1 cellular context compared by ENCODE assay signal in the genomic region with DNA sequence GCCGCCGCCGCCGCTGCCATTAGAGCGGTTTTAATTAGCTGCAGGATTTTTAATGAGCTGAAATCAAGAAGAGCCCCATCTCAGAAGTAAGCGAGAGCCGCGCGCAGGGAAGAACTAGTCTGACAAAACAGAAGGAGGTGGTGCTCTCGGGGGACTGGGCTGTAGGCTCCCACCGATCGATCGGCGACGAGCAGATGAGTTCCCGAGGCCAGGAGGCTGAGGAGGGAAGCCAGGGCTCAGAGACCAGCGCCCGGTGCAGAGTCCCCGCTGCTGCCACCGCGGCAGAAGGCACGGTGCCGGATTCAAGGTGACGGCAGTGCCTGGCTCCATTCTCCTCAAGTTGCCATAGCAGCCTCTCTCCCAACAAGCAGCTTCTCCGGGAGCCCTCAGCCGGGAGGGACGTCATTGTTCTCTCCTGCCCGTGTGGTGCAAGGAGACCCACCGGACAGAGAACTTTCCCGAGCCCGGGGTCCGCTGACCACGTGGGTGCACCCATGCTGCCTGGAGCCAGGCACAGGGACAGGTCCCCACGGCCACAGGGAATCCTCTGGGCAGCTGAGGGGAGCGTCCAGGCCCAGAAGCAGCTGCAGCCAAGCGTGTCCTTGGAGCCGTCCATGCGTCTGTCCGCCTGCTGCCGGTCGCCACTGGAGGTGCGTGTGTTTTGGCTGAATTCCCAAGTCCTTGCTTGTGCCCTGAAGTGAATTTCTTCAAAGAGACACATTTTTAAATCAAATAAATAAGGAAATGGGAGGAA.
A peak's percentile ranks its signal among the peaks of the same experiment; 100 is the strongest.
TF ChIP-seq lines count a peak whose summit lies in the region.

No MANE protein-coding gene starts in this region.

TF ChIP-seq in HEK293, 187 proteins besides CTCF, POLR2A, EP300 and RAD21 (continued from another document and continues in another):
- TF ChIP-seq, protein P1, sequence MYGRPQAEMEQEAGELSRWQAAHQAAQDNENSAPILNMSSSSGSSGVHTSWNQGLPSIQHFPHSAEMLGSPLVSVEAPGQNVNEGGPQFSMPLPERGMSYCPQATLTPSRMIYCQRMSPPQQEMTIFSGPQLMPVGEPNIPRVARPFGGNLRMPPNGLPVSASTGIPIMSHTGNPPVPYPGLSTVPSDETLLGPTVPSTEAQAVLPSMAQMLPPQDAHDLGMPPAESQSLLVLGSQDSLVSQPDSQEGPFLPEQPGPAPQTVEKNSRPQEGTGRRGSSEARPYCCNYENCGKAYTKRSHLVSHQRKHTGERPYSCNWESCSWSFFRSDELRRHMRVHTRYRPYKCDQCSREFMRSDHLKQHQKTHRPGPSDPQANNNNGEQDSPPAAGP (tag by site-specific recombination; IDR thresholded peaks at IDR 0.05), result no peak
- TF ChIP-seq ZNF621 (tag by site-specific recombination; IDR thresholded peaks at IDR 0.05) (no peak), ZFHX2 (tag by site-specific recombination; conservative IDR thresholded peaks at IDR 0.05) (no peak; the same call in 1 of the 2 replicates), ZNF544 (tag by site-specific recombination; IDR thresholded peaks at IDR 0.05) (no peak), ZNF274 (IDR thresholded peaks at IDR 0.05; ENCODE audit: low read length) (no peak), ZNF274 (tag by site-specific recombination; IDR thresholded peaks at IDR 0.05; ENCODE audit: borderline replicate concordance) (no peak), ZNF335 (tag by site-specific recombination; conservative IDR thresholded peaks at IDR 0.05) (peak; percentile 88), ZNF768 (tag by site-specific recombination; IDR thresholded peaks at IDR 0.05) (no peak), ZNF555 (tag by site-specific recombination; conservative IDR thresholded peaks at IDR 0.05) (no peak), ZBTB1 (tag by site-specific recombination; IDR thresholded peaks at IDR 0.05) (no peak), ZNF560 (tag by site-specific recombination; IDR thresholded peaks at IDR 0.05; ENCODE audit: borderline replicate concordance) (no peak), KLF9 (tag by site-specific recombination; IDR thresholded peaks at IDR 0.05; ENCODE audit: low read depth) (no peak), ZNF248 (tag by site-specific recombination; IDR thresholded peaks at IDR 0.05) (no peak), RBAK (tag by site-specific recombination; IDR thresholded peaks at IDR 0.05) (no peak), ZBTB20 (tag by site-specific recombination; IDR thresholded peaks at IDR 0.05) (no peak), ZNF138 (tag by site-specific recombination; IDR thresholded peaks at IDR 0.05; ENCODE audit: borderline replicate concordance) (no peak), REPIN1 (tag by site-specific recombination; IDR thresholded peaks at IDR 0.05; ENCODE audit: low read depth) (no peak), ZNF473 (tag by site-specific recombination; IDR thresholded peaks at IDR 0.05) (0 out of 2 replicates have a peak, but pooled peaks have one; percentile 14), ZNF266 (tag by site-specific recombination; IDR thresholded peaks at IDR 0.05; ENCODE audit: low read depth) (no peak), KLF8 (tag by site-specific recombination; IDR thresholded peaks at IDR 0.05) (no peak), ZNF585B (tag by site-specific recombination; IDR thresholded peaks at IDR 0.05) (no peak), ZNF366 (tag by site-specific recombination; conservative IDR thresholded peaks at IDR 0.05) (no peak), ZNF529 (tag by site-specific recombination; IDR thresholded peaks at IDR 0.05; ENCODE audit: insufficient replicate concordance) (no peak), ZNF76 (tag by site-specific recombination; IDR thresholded peaks at IDR 0.05; ENCODE audit: borderline replicate concordance, low read depth) (no peak), KLF16 (tag by site-specific recombination; IDR thresholded peaks at IDR 0.05) (no peak), ZNF404 (tag by site-specific recombination; IDR thresholded peaks at IDR 0.05) (no peak), ZNF521 (tag by site-specific recombination; IDR thresholded peaks at IDR 0.05) (no peak), ZNF423 (tag by site-specific recombination; IDR thresholded peaks at IDR 0.05) (no peak), ZNF433 (tag by site-specific recombination; IDR thresholded peaks at IDR 0.05; ENCODE audit: low read depth) (no peak), ZNF311 (tag by site-specific recombination; IDR thresholded peaks at IDR 0.05; ENCODE audit: borderline replicate concordance) (no peak), ZNF114 (tag by site-specific recombination; IDR thresholded peaks at IDR 0.05) (no peak), PRDM1 (tag by site-specific recombination; IDR thresholded peaks at IDR 0.05) (0 out of 2 replicates have a peak, but pooled peaks have one; percentile 6), ZNF785 (tag by site-specific recombination; IDR thresholded peaks at IDR 0.05) (no peak), WT1 (tag by site-specific recombination; IDR thresholded peaks at IDR 0.05) (no peak), BCL11B (tag by site-specific recombination; IDR thresholded peaks at IDR 0.05; ENCODE audit: low read depth) (no peak), OVOL3 (tag by site-specific recombination; IDR thresholded peaks at IDR 0.05) (no peak), MEIS1 (CRISPR knock-in tag; IDR thresholded peaks at IDR 0.05; ENCODE audit: borderline replicate concordance) (no peak), ZNF701 (tag by site-specific recombination; IDR thresholded peaks at IDR 0.05) (no peak), ZEB2 (tag by site-specific recombination; IDR thresholded peaks at IDR 0.05) (0 out of 2 replicates have a peak, but pooled peaks have one; percentile 6), SP2 (tag by site-specific recombination; IDR thresholded peaks at IDR 0.05) (no peak), ZNF391 (tag by site-specific recombination; IDR thresholded peaks at IDR 0.05; ENCODE audit: borderline replicate concordance, low read depth) (no peak), ZNF510 (tag by site-specific recombination; IDR thresholded peaks at IDR 0.05; ENCODE audit: insufficient replicate concordance) (no peak), EGR2 (tag by site-specific recombination; IDR thresholded peaks at IDR 0.05; ENCODE audit: low read depth) (no peak), ZNF514 (tag by site-specific recombination; IDR thresholded peaks at IDR 0.05) (no peak), ZNF202 (tag by site-specific recombination; IDR thresholded peaks at IDR 0.05; ENCODE audit: borderline replicate concordance) (no peak), ZNF626 (tag by site-specific recombination; IDR thresholded peaks at IDR 0.05) (no peak), SETDB1 (IDR thresholded peaks at IDR 0.05; ENCODE audit: insufficient read length, low read length) (no peak)
- TF ChIP-seq, protein P2, sequence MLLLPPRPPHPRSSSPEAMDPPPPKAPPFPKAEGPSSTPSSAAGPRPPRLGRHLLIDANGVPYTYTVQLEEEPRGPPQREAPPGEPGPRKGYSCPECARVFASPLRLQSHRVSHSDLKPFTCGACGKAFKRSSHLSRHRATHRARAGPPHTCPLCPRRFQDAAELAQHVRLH (tag by site-specific recombination; IDR thresholded peaks at IDR 0.05), result no peak
- TF ChIP-seq, protein P3, sequence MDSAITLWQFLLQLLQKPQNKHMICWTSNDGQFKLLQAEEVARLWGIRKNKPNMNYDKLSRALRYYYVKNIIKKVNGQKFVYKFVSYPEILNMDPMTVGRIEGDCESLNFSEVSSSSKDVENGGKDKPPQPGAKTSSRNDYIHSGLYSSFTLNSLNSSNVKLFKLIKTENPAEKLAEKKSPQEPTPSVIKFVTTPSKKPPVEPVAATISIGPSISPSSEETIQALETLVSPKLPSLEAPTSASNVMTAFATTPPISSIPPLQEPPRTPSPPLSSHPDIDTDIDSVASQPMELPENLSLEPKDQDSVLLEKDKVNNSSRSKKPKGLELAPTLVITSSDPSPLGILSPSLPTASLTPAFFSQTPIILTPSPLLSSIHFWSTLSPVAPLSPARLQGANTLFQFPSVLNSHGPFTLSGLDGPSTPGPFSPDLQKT (IDR thresholded peaks at IDR 0.05; ENCODE audit: borderline replicate concordance, low read depth, low read length), result no peak
- TF ChIP-seq, protein P4, sequence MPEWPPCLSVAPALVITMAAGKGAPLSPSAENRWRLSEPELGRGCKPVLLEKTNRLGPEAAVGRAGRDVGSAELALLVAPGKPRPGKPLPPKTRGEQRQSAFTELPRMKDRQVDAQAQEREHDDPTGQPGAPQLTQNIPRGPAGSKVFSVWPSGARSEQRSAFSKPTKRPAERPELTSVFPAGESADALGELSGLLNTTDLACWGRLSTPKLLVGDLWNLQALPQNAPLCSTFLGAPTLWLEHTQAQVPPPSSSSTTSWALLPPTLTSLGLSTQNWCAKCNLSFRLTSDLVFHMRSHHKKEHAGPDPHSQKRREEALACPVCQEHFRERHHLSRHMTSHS (tag by site-specific recombination; IDR thresholded peaks at IDR 0.05), result no peak
- TF ChIP-seq, protein P5, sequence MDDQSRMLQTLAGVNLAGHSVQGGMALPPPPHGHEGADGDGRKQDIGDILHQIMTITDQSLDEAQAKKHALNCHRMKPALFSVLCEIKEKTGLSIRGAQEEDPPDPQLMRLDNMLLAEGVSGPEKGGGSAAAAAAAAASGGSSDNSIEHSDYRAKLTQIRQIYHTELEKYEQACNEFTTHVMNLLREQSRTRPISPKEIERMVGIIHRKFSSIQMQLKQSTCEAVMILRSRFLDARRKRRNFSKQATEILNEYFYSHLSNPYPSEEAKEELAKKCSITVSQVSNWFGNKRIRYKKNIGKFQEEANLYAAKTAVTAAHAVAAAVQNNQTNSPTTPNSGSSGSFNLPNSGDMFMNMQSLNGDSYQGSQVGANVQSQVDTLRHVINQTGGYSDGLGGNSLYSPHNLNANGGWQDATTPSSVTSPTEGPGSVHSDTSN (CRISPR knock-in tag; IDR thresholded peaks at IDR 0.05), result no peak
- TF ChIP-seq, protein P6, sequence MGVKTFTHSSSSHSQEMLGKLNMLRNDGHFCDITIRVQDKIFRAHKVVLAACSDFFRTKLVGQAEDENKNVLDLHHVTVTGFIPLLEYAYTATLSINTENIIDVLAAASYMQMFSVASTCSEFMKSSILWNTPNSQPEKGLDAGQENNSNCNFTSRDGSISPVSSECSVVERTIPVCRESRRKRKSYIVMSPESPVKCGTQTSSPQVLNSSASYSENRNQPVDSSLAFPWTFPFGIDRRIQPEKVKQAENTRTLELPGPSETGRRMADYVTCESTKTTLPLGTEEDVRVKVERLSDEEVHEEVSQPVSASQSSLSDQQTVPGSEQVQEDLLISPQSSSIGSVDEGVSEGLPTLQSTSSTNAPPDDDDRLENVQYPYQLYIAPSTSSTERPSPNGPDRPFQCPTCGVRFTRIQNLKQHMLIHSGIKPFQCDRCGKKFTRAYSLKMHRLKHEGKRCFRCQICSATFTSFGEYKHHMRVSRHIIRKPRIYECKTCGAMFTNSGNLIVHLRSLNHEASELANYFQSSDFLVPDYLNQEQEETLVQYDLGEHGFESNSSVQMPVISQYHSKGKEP (tag by site-specific recombination; IDR thresholded peaks at IDR 0.05), result no peak
- TF ChIP-seq, protein P7, sequence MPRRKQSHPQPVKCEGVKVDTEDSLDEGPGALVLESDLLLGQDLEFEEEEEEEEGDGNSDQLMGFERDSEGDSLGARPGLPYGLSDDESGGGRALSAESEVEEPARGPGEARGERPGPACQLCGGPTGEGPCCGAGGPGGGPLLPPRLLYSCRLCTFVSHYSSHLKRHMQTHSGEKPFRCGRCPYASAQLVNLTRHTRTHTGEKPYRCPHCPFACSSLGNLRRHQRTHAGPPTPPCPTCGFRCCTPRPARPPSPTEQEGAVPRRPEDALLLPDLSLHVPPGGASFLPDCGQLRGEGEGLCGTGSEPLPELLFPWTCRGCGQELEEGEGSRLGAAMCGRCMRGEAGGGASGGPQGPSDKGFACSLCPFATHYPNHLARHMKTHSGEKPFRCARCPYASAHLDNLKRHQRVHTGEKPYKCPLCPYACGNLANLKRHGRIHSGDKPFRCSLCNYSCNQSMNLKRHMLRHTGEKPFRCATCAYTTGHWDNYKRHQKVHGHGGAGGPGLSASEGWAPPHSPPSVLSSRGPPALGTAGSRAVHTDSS (tag by site-specific recombination; IDR thresholded peaks at IDR 0.05), result no peak
- TF ChIP-seq, protein P8, sequence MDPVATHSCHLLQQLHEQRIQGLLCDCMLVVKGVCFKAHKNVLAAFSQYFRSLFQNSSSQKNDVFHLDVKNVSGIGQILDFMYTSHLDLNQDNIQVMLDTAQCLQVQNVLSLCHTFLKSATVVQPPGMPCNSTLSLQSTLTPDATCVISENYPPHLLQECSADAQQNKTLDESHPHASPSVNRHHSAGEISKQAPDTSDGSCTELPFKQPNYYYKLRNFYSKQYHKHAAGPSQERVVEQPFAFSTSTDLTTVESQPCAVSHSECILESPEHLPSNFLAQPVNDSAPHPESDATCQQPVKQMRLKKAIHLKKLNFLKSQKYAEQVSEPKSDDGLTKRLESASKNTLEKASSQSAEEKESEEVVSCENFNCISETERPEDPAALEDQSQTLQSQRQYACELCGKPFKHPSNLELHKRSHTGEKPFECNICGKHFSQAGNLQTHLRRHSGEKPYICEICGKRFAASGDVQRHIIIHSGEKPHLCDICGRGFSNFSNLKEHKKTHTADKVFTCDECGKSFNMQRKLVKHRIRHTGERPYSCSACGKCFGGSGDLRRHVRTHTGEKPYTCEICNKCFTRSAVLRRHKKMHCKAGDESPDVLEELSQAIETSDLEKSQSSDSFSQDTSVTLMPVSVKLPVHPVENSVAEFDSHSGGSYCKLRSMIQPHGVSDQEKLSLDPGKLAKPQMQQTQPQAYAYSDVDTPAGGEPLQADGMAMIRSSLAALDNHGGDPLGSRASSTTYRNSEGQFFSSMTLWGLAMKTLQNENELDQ (tag by site-specific recombination; IDR thresholded peaks at IDR 0.05; ENCODE audit: low read depth), result no peak
- TF ChIP-seq, protein P9, sequence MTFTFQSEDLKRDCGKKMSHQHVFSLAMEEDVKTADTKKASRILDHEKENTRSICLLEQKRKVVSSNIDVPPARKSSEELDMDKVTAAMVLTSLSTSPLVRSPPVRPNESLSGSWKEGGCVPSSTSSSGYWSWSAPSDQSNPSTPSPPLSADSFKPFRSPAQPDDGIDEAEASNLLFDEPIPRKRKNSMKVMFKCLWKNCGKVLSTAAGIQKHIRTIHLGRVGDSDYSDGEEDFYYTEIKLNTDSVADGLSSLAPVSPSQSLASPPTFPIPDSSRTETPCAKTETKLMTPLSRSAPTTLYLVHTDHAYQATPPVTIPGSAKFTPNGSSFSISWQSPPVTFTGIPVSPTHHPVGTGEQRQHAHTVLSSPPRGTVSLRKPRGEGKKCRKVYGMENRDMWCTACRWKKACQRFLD (tag by site-specific recombination; IDR thresholded peaks at IDR 0.05), result no peak
- TF ChIP-seq, protein P10, sequence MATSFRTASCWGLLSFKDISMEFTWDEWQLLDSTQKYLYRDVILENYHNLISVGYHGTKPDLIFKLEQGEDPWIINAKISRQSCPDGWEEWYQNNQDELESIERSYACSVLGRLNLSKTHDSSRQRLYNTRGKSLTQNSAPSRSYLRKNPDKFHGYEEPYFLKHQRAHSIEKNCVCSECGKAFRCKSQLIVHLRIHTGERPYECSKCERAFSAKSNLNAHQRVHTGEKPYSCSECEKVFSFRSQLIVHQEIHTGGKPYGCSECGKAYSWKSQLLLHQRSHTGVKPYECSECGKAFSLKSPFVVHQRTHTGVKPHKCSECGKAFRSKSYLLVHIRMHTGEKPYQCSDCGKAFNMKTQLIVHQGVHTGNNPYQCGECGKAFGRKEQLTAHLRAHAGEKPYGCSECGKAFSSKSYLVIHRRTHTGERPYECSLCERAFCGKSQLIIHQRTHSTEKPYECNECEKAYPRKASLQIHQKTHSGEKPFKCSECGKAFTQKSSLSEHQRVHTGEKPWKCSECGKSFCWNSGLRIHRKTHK (tag by site-specific recombination; IDR thresholded peaks at IDR 0.05), result no peak
